Comparison of ENCODE assay signal across 1 cellular context in the genomic region with DNA sequence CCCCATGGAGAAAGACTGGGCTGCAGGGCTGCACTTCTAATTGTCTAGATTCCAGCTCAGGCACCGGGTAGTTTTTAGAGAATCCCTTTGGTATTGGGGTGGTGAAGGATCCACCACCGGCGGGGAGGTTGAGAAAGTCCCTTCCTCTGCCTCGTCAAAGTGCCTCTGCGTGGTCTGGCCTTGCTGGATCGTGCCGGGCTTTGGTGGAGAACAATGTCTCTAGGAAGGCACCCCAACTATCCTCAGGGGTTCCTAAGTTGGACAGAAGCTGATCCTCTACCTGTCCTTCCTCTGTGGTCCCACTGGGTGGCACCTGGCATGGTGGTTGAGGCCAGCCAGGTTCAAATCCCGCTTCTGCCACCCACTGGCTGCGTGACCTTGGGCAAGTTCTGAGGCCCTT.
TF ChIP-seq lines count a peak whose summit lies in the region.

No MANE protein-coding gene starts in this region.

TF ChIP-seq in H1, 55 proteins besides CTCF, POLR2A, EP300 and RAD21:
- TF ChIP-seq SUZ12 (IDR thresholded peaks at IDR 0.05; ENCODE audit: low read length), result no peak
- no peak for TF ChIP-seq NANOG (IDR thresholded peaks at IDR 0.05; ENCODE audit: insufficient read depth, low read depth, low read length, poor library complexity, severe bottlenecking)
- TF ChIP-seq TEAD4 (IDR thresholded peaks at IDR 0.05; ENCODE audit: low read depth, low read length), result no peak
- no peak for TF ChIP-seq SIN3A (conservative IDR thresholded peaks at IDR 0.05 in 1 of 2, IDR thresholded peaks at IDR 0.05 in 1 of 2; ENCODE audit: low read depth in 1 of 2, low read length in 2 of 2)
- TF ChIP-seq CBX5 (IDR thresholded peaks at IDR 0.05; ENCODE audit: low read depth, low read length), result no peak
- TF ChIP-seq, protein P1, sequence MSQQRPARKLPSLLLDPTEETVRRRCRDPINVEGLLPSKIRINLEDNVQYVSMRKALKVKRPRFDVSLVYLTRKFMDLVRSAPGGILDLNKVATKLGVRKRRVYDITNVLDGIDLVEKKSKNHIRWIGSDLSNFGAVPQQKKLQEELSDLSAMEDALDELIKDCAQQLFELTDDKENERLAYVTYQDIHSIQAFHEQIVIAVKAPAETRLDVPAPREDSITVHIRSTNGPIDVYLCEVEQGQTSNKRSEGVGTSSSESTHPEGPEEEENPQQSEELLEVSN (IDR thresholded peaks at IDR 0.05), result no peak
- no peak for TF ChIP-seq CHD1 (IDR thresholded peaks at IDR 0.05; ENCODE audit: low read depth, low read length)
